Comparison of ENCODE assay signal across 3 cellular contexts in the genomic region with DNA sequence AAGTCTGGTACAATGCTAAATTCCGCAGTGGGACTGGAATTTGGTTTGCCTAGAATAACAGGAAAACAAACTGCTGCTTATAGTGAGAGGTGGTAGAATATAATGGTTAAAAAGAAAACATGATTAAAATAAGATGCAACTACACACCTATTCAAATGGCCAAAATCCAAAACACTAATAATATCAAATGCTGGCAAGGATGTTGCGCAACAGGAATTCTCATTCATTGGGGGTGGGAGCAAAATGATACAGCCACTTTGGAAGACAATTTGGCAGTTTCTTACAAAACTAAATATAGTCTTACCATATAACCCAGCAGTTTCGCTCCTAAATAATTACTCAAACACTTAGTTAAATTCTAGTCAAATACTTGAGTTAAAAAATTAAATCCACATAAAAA.
TF ChIP-seq lines count a peak whose summit lies in the region.

No MANE protein-coding gene starts in this region.

TF ChIP-seq in A549, 52 proteins besides CTCF, POLR2A, EP300 and RAD21:
- TF ChIP-seq CEBPB (IDR thresholded peaks at IDR 0.05), result peak; percentile 83 to 86; a peak in 3 of 4 replicates
- no peak for TF ChIP-seq FOSL2 (IDR thresholded peaks at IDR 0.05)
- no peak for TF ChIP-seq FOSL2 (CRISPR knock-in tag; IDR thresholded peaks at IDR 0.05)

TF ChIP-seq in IMR-90, 13 proteins besides CTCF, POLR2A, EP300 and RAD21:
- TF ChIP-seq SMC3 (IDR thresholded peaks at IDR 0.05; ENCODE audit: low read depth, low read length) (no peak), CEBPB (IDR thresholded peaks at IDR 0.05; ENCODE audit: low read depth, low read length) (peak; percentile 89)

TF ChIP-seq in K562, 482 proteins besides CTCF, POLR2A, EP300 and RAD21:
- peak; percentile 25 for TF ChIP-seq RBM25 (IDR thresholded peaks at IDR 0.05; ENCODE audit: low read depth, low read length, severe bottlenecking)
- peak; percentile 61 for TF ChIP-seq CEBPB (tag; IDR thresholded peaks at IDR 0.05)
- no peak for TF ChIP-seq RFX5 (IDR thresholded peaks at IDR 0.05; ENCODE audit: low read depth, low read length)
- no peak for TF ChIP-seq NFE2 (IDR thresholded peaks at IDR 0.05; ENCODE audit: low read depth)
- no peak for TF ChIP-seq CEBPG (CRISPR knock-in tag; IDR thresholded peaks at IDR 0.05)
- peak in 1 of 2 experiments; percentile 84; a peak in 2 of 4 replicates for TF ChIP-seq CEBPG (tag; conservative IDR thresholded peaks at IDR 0.05 in 1 of 2, IDR thresholded peaks at IDR 0.05 in 1 of 2)
TF ChIP-seq in K562: peak in this region for 3.
